ENCODE assay signal across 16 cellular contexts in the genomic region with DNA sequence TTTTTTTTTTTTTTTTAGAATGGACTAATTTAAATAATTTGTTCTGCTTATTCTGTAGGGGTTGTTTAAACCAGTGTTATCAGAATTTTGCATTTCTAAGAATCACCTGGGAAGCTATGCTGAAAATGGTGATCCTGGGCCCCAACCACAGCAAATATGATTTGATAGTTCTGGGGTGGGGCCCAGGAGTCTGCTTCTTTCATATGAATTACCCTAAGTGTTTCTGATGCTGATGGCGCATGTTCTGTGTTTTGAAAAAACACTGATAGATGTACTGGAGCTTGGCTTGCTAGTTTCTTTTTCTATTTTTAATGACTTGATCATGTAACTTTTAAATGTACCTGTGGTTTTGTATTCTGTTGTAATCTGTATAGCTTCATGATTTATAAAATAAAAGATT.
DNase-seq lines count a peak whose midpoint lies in the region; ATAC-seq and TF ChIP-seq lines count a peak whose summit lies in the region.
"Had no signal": no experiment of that assay in that cellular context is flagged by ENCODE, and none has a peak within 500 bp of the region (broad histone marks: within the 10 kb centered on the region; RNA-seq: fewer than 3 reads in every experiment).

No MANE protein-coding gene starts in this region.

- H3K4me3 Mint-ChIP-seq in T-helper 17 cell (peak overlapping the region; percentile 49), nephron progenitor cell (no peak overlapping the region)
- H3K4me3 Mint-ChIP-seq in activated naive CD8-positive, alpha-beta T cell, result peak overlapping the region; percentile 30
- H3K4me3 Mint-ChIP-seq: stimulated activated memory B cell treated with anti-CD40 and anti-IgM and Interleukin-4, amounts not matched to agents 10 μg/mL and 1 μg/mL and 100 μg/mL, for 72 hours had no signal

- H3K36me3 Mint-ChIP-seq in T-helper 17 cell (ENCODE audit: low read depth) (peaks cover 2% of the 10 kb centered on the region), nephron progenitor cell (ENCODE audit: low read depth) (peaks cover 22% of the 10 kb centered on the region)
- peaks cover 17% of the 10 kb centered on the region for H3K36me3 Mint-ChIP-seq in activated naive CD8-positive, alpha-beta T cell

- peak; percentile 33 for DNase-seq in activated naive CD4-positive, alpha-beta T cell treated with Interleukin-2 at 50 U/mL for 16 hours
- no peak for DNase-seq in activated naive CD4-positive, alpha-beta T cell (lab: John Stamatoyannopoulos, UW)
- no peak for DNase-seq in T-helper 17 cell
- no peak for DNase-seq in nephron progenitor cell
- DNase-seq in inferior parietal cortex (ENCODE audit: extremely low spot score), result no peak
- no peak for DNase-seq in Ammon's horn (ENCODE audit: low spot score)
- DNase-seq in left lobe of liver (ENCODE audit: low spot score), result no peak
- DNase-seq: activated CD8-positive, alpha-beta memory T cell treated with anti-CD3 and anti-CD28 coated beads, Interleukin-2, amount 50 U/mL, for 48 hours; aorta; glutamatergic neuron; NCI-H226; SHP77 treated with DMSO at 0.1 percent for 48 hours; sigmoid colon had no signal

- H3K27ac Mint-ChIP-seq in T-helper 17 cell, result peak overlapping the region; percentile 95
- H3K27ac Mint-ChIP-seq in activated naive CD8-positive, alpha-beta T cell, result peak overlapping the region; percentile 80
- peak overlapping the region; percentile 25 for H3K27ac Mint-ChIP-seq in nephron progenitor cell
- H3K27ac Mint-ChIP-seq: stimulated activated memory B cell treated with anti-CD40 and anti-IgM and Interleukin-4, amounts not matched to agents 10 μg/mL and 1 μg/mL and 100 μg/mL, for 72 hours had no signal

- no peaks in the 10 kb centered on the region for H3K9me3 ChIP-seq in T-helper 17 cell (ENCODE audit: control insufficient read depth, low read length, poor library complexity, severe bottlenecking)
- H3K9me3 ChIP-seq: neutrophil, sigmoid colon had no signal

- H3K4me1 Mint-ChIP-seq in T-helper 17 cell (peaks cover 50% of the 10 kb centered on the region), nephron progenitor cell (peaks cover 36% of the 10 kb centered on the region)
- H3K4me1 Mint-ChIP-seq in activated naive CD8-positive, alpha-beta T cell (ENCODE audit: low read depth), result peaks cover 84% of the 10 kb centered on the region

- TF ChIP-seq CTCF in nephron progenitor cell (IDR thresholded peaks at IDR 0.05), result no peak

- no peaks in the 10 kb centered on the region for H3K27me3 Mint-ChIP-seq in T-helper 17 cell
- no peaks in the 10 kb centered on the region for H3K27me3 Mint-ChIP-seq in activated naive CD8-positive, alpha-beta T cell
- no peaks in the 10 kb centered on the region for H3K27me3 Mint-ChIP-seq in nephron progenitor cell (ENCODE audit: low read depth, poor library complexity)
- H3K27me3 Mint-ChIP-seq: stimulated activated memory B cell treated with anti-CD40 and anti-IgM and Interleukin-4, amounts not matched to agents 10 μg/mL and 1 μg/mL and 100 μg/mL, for 72 hours had no signal

- H3K9me3 Mint-ChIP-seq in activated naive CD8-positive, alpha-beta T cell (ENCODE audit: low read depth), result no peaks in the 10 kb centered on the region
- no peaks in the 10 kb centered on the region for H3K9me3 Mint-ChIP-seq in nephron progenitor cell
- H3K9me3 Mint-ChIP-seq: stimulated activated memory B cell treated with anti-CD40 and anti-IgM and Interleukin-4, amounts not matched to agents 10 μg/mL and 1 μg/mL and 100 μg/mL, for 72 hours had no signal

- ATAC-seq in T-helper 17 cell (peak; percentile 28), left lobe of liver (no peak)
- ATAC-seq: stimulated activated memory B cell treated with anti-CD40 and anti-IgM and Interleukin-4, amounts not matched to agents 10 μg/mL and 1 μg/mL and 100 μg/mL, for 72 hours had no signal

Comparison
In these comparisons a context has a peak if more than half of its experiments do, and no peak if none do; other contexts are left out.
1. H3K27ac Mint-ChIP-seq: peak in every context shown above with its lines; median percentile 95 in T-helper 17 cell; 80 in activated naive CD8-positive, alpha-beta T cell; 25 in nephron progenitor cell.